ENCODE assay signal across 22 cellular contexts in the genomic region with DNA sequence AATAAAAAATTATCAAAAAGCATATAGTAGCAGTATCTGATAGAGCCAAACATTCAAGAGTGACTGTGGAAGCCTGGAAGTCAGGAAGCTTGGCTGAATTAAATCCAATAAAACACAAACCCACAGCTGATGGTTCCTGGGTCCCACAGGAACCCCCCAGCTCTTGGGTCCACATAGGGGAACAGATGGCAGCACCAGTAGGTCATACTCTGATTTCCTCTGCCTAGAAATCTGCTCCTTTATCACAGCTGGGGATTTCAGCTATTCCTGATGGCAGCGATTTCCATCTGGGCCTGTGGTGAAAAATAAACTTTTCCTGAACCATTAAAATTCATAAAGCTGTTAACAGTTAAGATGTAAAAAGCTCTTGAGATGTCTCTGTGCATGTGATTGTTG.
A peak's percentile ranks its signal among the peaks of the same experiment; 100 is the strongest.
DNase-seq lines count a peak whose midpoint lies in the region; ATAC-seq and TF ChIP-seq lines count a peak whose summit lies in the region.
"Had no signal": no experiment of that assay in that cellular context is flagged by ENCODE, and none has a peak within 500 bp of the region (broad histone marks: within the 10 kb centered on the region; RNA-seq: fewer than 3 reads in every experiment).

No MANE protein-coding gene starts in this region.

- no peak overlapping the region for H4K8ac ChIP-seq in mesenchymal stem cell (ENCODE audit: low read length)

- H3K14ac ChIP-seq in mesenchymal stem cell (ENCODE audit: low read length in 2 of 2), result no peak overlapping the region

- H3K9ac ChIP-seq in mesenchymal stem cell (ENCODE audit: low read length), result no peak overlapping the region
- H3K9ac ChIP-seq: KMS-11 had no signal

- ATAC-seq in RWPE2 (ENCODE audit: low read depth) (no peak), GM19452 (IDR thresholded peaks at IDR 0.05; ENCODE audit: unreplicated experiment) (no peak), right cardiac atrium (no peak), GM21723 (IDR thresholded peaks at IDR 0.05; ENCODE audit: unreplicated experiment) (no peak)
- ATAC-seq: A549, GM23338 had no signal

- intact Hi-C loops in right cardiac atrium (cut with DNase I), result no loop called here

- DNase-seq in G401 (ENCODE audit: low spot score), result peak; percentile 44
- DNase-seq in NCI-H2171 treated with DMSO at 0.1 percent for 48 hours (lab: John Stamatoyannopoulos, UW), result peak; percentile 95
- DNase-seq in RWPE2 (ENCODE audit: low spot score), result no peak
- DNase-seq in mesenchymal stem cell, result no peak
- no peak for DNase-seq in immature natural killer cell
- no peak for DNase-seq in right cardiac atrium
- DNase-seq: DND-41, NCI-H1105 treated with DMSO at 0.1 percent for 48 hours, NCI-H187, NCI-H510A, PC-9, RPMI8226, SHP77 treated with DMSO at 0.1 percent for 48 hours had no signal

- H3K4me1 ChIP-seq in RWPE2 (ENCODE audit: insufficient read depth, poor library complexity, severe bottlenecking) (peaks cover 25% of the 10 kb centered on the region), mesenchymal stem cell (ENCODE audit: control insufficient read depth, insufficient read depth, low read depth, low read length) (peaks cover 7% of the 10 kb centered on the region), right cardiac atrium (ENCODE audit: control insufficient read depth, insufficient read depth, low read length) (no peaks in the 10 kb centered on the region)
- H3K4me1 ChIP-seq: HAP-1 had no signal

- no peak for TF ChIP-seq CTCF in RWPE2 (IDR thresholded peaks at IDR 0.05; ENCODE audit: poor library complexity, severe bottlenecking)

- peak overlapping the region; percentile 46 for H2AK5ac ChIP-seq in mesenchymal stem cell (ENCODE audit: low read length, severe bottlenecking)

- peaks cover 4 to 8% (median 7%) of the 10 kb centered on the region in 3 donors for H3K27me3 Mint-ChIP-seq in immature natural killer cell (ENCODE audit: low read depth in 3 of 3)

- H3K36me3 Mint-ChIP-seq in immature natural killer cell, result no peaks in the 10 kb centered on the region
- H3K36me3 Mint-ChIP-seq: CD14-positive monocyte had no signal

- no peak overlapping the region for H2BK5ac ChIP-seq in mesenchymal stem cell (ENCODE audit: low read depth, low read length, poor library complexity, severe bottlenecking)

- H3K9me3 ChIP-seq in RWPE2 (ENCODE audit: severe bottlenecking) (no peaks in the 10 kb centered on the region), mesenchymal stem cell (ENCODE audit: control insufficient read depth, low read length) (no peaks in the 10 kb centered on the region), right cardiac atrium (ENCODE audit: control insufficient read depth, low read length) (no peaks in the 10 kb centered on the region)
- H3K9me3 ChIP-seq: A549, HAP-1 had no signal

- H3K9me3 Mint-ChIP-seq in immature natural killer cell, result no peaks in the 10 kb centered on the region
- H3K9me3 Mint-ChIP-seq: GM23338 had no signal

- H3K4me3 Mint-ChIP-seq in immature natural killer cell, result no peak overlapping the region
- H3K4me3 Mint-ChIP-seq: B cell, CD14-positive monocyte, GM23338 had no signal

- no peak overlapping the region for H2BK15ac ChIP-seq in mesenchymal stem cell (ENCODE audit: low read depth, poor library complexity, severe bottlenecking)

- in situ Hi-C loops in G401 (cut with HindIII; ENCODE audit: low sequenced_read_pairs), result no loop called here

- H3K4ac ChIP-seq in mesenchymal stem cell (ENCODE audit: low read depth in 1 of 2, low read length in 2 of 2), result no peak overlapping the region

- no peaks in the 10 kb centered on the region for H3K79me1 ChIP-seq in mesenchymal stem cell (replicated peaks; ENCODE audit: low read length, poor library complexity, severe bottlenecking)

- H3K27ac Mint-ChIP-seq in immature natural killer cell, result no peak overlapping the region
- H3K27ac Mint-ChIP-seq: B cell, CD14-positive monocyte, GM23338 had no signal

- no peak overlapping the region for H2AFZ ChIP-seq in mesenchymal stem cell (ENCODE audit: low read depth, low read length)
- H2AFZ ChIP-seq: GM23338, PC-9 had no signal

- no peak overlapping the region for H3K23ac ChIP-seq in mesenchymal stem cell (ENCODE audit: low read length in 2 of 2)

- H2BK12ac ChIP-seq in mesenchymal stem cell (ENCODE audit: low read length in 2 of 2), result peak overlapping the region in 1 of 2 experiments; percentile 30

- H3K27me3 ChIP-seq in RWPE2 (ENCODE audit: insufficient read depth, poor library complexity, severe bottlenecking) (no peaks in the 10 kb centered on the region), mesenchymal stem cell (ENCODE audit: control insufficient read depth in 1 of 2, insufficient read depth in 1 of 2, low read length in 2 of 2) (no peaks in the 10 kb centered on the region), right cardiac atrium (ENCODE audit: control insufficient read depth, insufficient read depth) (no peaks in the 10 kb centered on the region)

- H3K27ac ChIP-seq in RWPE2 (ENCODE audit: poor library complexity, severe bottlenecking) (peak overlapping the region; percentile 42), mesenchymal stem cell (ENCODE audit: low read length, poor library complexity, severe bottlenecking) (no peak overlapping the region), right cardiac atrium (ENCODE audit: low read length) (no peak overlapping the region)
- H3K27ac ChIP-seq: A549, KMS-11, PC-9, SK-N-MC had no signal

- H4K91ac ChIP-seq in mesenchymal stem cell (ENCODE audit: low read length), result no peak overlapping the region

- H3K18ac ChIP-seq in mesenchymal stem cell (ENCODE audit: low read depth in 1 of 2, low read length in 2 of 2), result no peak overlapping the region

- H3K4me3 ChIP-seq in RWPE2 (ENCODE audit: severe bottlenecking) (no peak overlapping the region), mesenchymal stem cell (ENCODE audit: insufficient read depth in 1 of 2, low read depth in 1 of 2, low read length in 2 of 2) (no peak overlapping the region), right cardiac atrium (ENCODE audit: low read length) (no peak overlapping the region)
- H3K4me3 ChIP-seq: A549, GM23338, HAP-1, PC-9, SK-N-MC had no signal

- no CpG with 5 or more reads among the region's 1 CpG for WGBS in mesenchymal stem cell
- 80% methylated on average over 1 of the region's 1 CpG for WGBS in right cardiac atrium

- no peaks in the 10 kb centered on the region for H3K4me1 Mint-ChIP-seq in immature natural killer cell
- H3K4me1 Mint-ChIP-seq: B cell, CD14-positive monocyte, GM23338 had no signal

- no peak overlapping the region for H3K4me2 ChIP-seq in mesenchymal stem cell (ENCODE audit: low read length, poor library complexity, severe bottlenecking)
- H3K4me2 ChIP-seq: A549, GM23338, KMS-11, PC-9 had no signal

- H3K36me3 ChIP-seq in RWPE2 (ENCODE audit: low read depth), result no peaks in the 10 kb centered on the region
- H3K36me3 ChIP-seq in mesenchymal stem cell (ENCODE audit: control insufficient read depth in 1 of 2, insufficient read depth in 2 of 2, low read depth in 1 of 2, low read length in 2 of 2), result no peaks in the 10 kb centered on the region
- H3K36me3 ChIP-seq: HAP-1 had no signal

- no peak overlapping the region for H2BK120ac ChIP-seq in mesenchymal stem cell (ENCODE audit: low read depth, low read length)

Comparison
In these comparisons a context has a peak if more than half of its experiments do, and no peak if none do; other contexts are left out.
1. DNase-seq: peak in G401 (single experiment) and NCI-H2171 treated with DMSO at 0.1 percent for 48 hours (single experiment); none in RWPE2 (single experiment), mesenchymal stem cell (single experiment), immature natural killer cell (0 of 3) and right cardiac atrium (0 of 3).